Comparison of ENCODE assay signal across 8 cellular contexts in genomic region chr22:45578524-45579147, GRCh38.
"Had no signal": no experiment of that assay in that cellular context is flagged by ENCODE, and none has a peak within 500 bp of the region (broad histone marks: within the 10 kb centered on the region; RNA-seq: fewer than 3 reads in every experiment).

No MANE protein-coding gene starts in this region.

- H2AFZ ChIP-seq: parathyroid adenoma had no signal

- H3K9me3 ChIP-seq: gastrocnemius medialis, heart right ventricle, left lung, lower lobe of right lung, prostate gland, testis, tibial nerve had no signal

- H3K9ac ChIP-seq: parathyroid adenoma had no signal

- H3K27ac ChIP-seq: gastrocnemius medialis, heart right ventricle, left lung, lower lobe of right lung, parathyroid adenoma, prostate gland, testis, tibial nerve had no signal

- H3K4me3 ChIP-seq: gastrocnemius medialis, heart right ventricle, left lung, lower lobe of right lung, prostate gland, testis, tibial nerve had no signal

- H3K27me3 ChIP-seq: testis had no signal

- H3K4me1 ChIP-seq: gastrocnemius medialis, parathyroid adenoma, prostate gland, testis had no signal

- H3K36me3 ChIP-seq: gastrocnemius medialis, left lung, prostate gland had no signal

- H3K79me2 ChIP-seq: parathyroid adenoma had no signal
